ENCODE assay signal across 21 cellular contexts in genomic region chr11:69167916-69168691, GRCh38. TPM values are rescaled to one million over a fixed set of nuclear protein-coding genes. Genes with fewer than 3 reads are reported as not detected.
DNase-seq lines count a peak whose midpoint lies in the region; ATAC-seq and TF ChIP-seq lines count a peak whose summit lies in the region.
"Had no signal": no experiment of that assay in that cellular context is flagged by ENCODE, and none has a peak within 500 bp of the region (broad histone marks: within the 10 kb centered on the region; RNA-seq: fewer than 3 reads in every experiment).

No MANE protein-coding gene starts in this region.

- in situ Hi-C loops in mammary epithelial cell (cut with MboI; ENCODE audit: low sequenced_read_pairs in 2 of 2), result no loop called here

- no peaks in the 10 kb centered on the region for H4K20me1 ChIP-seq in mammary epithelial cell (ENCODE audit: insufficient read depth, low read length)

- intact Hi-C loops in mammary epithelial cell (cut with micrococcal nuclease), result no loop called here

- H3K27me3 ChIP-seq in mammary epithelial cell (ENCODE audit: insufficient read depth, low read length), result no peaks in the 10 kb centered on the region
- H3K27me3 ChIP-seq in lung (ENCODE audit: control insufficient read depth, insufficient read depth), result no peaks in the 10 kb centered on the region
- H3K27me3 ChIP-seq: colonic mucosa, gastrocnemius medialis, suprapubic skin had no signal

- dilution Hi-C loops in mammary epithelial cell (cut with HindIII; ENCODE audit: low sequenced_read_pairs), result no loop called here

- H3K36me3 ChIP-seq in mammary epithelial cell (ENCODE audit: insufficient read depth, low read length) (no peaks in the 10 kb centered on the region), lung (ENCODE audit: control insufficient read depth in 2 of 2, insufficient read depth in 2 of 2, low read length in 2 of 2) (no peaks in the 10 kb centered on the region)
- H3K36me3 ChIP-seq: colonic mucosa, gastrocnemius medialis, suprapubic skin had no signal

- no peak overlapping the region for H2AFZ ChIP-seq in mammary epithelial cell (ENCODE audit: low read depth, low read length)

- H3K9ac ChIP-seq in mammary epithelial cell (ENCODE audit: insufficient read depth, low read length), result no peak overlapping the region
- H3K9ac ChIP-seq: KMS-11 had no signal

- no peak for TF ChIP-seq RAD21 in Ishikawa (IDR thresholded peaks at IDR 0.05; ENCODE audit: low read depth)

- DNase-seq in AG09309 (ENCODE audit: low read depth) (peak; percentile 7), mammary epithelial cell (peak; percentile 70), lung (ENCODE audit: low spot score) (peak; percentile 35), DMS153 treated with DMSO at 0.1 percent for 48 hours (lab: John Stamatoyannopoulos, UW; ENCODE audit: unreplicated experiment) (no peak), nucleus accumbens (lab: John Stamatoyannopoulos, UW) (no peak)
- DNase-seq: ACHN; activated CD4-positive, alpha-beta memory T cell treated with anti-CD3 and anti-CD28 coated beads for 36 hours; activated T-cell treated with anti-CD3 and anti-CD28 coated beads, Interleukin-2, amount 50 U/mL, for 1 hour; CD4-positive, CD25-positive, alpha-beta regulatory T cell; colonic mucosa; DMS153; gastrocnemius medialis; NCI-H2029 treated with DMSO at 0.1 percent for 48 hours; NCI-H510A; SHP77 treated with DMSO at 0.1 percent for 48 hours had no signal

- TF ChIP-seq CTCF in AG09309 (IDR thresholded peaks at IDR 0.05; ENCODE audit: control insufficient read depth, insufficient read depth, low read depth, low read length, missing control alignments) (no peak), mammary epithelial cell (conservative IDR thresholded peaks at IDR 0.05 in 1 of 2, IDR thresholded peaks at IDR 0.05 in 1 of 2; ENCODE audit: extremely low read depth in 1 of 2, insufficient read depth in 1 of 2, low read depth in 1 of 2, low read length in 2 of 2) (no peak), lung (IDR thresholded peaks at IDR 0.05; ENCODE audit: control extremely low read depth, extremely low read depth) (no peak)

- H3K4me3 ChIP-seq in AG09309 (ENCODE audit: control insufficient read depth, low read depth, low read length) (no peak overlapping the region), mammary epithelial cell (replicated peaks in 1 of 3; ENCODE audit: insufficient read depth in 1 of 3, low read depth in 2 of 3, low read length in 3 of 3) (no peak overlapping the region), lung (no peak overlapping the region)
- H3K4me3 ChIP-seq: colonic mucosa, gastrocnemius medialis, suprapubic skin had no signal

- 66% methylated on average over 7 of the region's 9 CpGs for WGBS in mammary epithelial cell (ENCODE audit: low coverage, missing lambda C conversion rate)
- 69 to 79% methylated on average over 9 of the region's 9 CpGs for WGBS in lung, 2 donors

- H3K4me1 ChIP-seq in mammary epithelial cell (ENCODE audit: insufficient read depth, low read length) (peaks cover 32% of the 10 kb centered on the region), lung (ENCODE audit: control insufficient read depth in 2 of 2, insufficient read depth in 2 of 2, low read length in 2 of 2) (peaks cover 0 to 2% of the 10 kb centered on the region in 2 donors)
- H3K4me1 ChIP-seq: colonic mucosa had no signal

- ATAC-seq in lung (ENCODE audit: insufficient read depth, low FRiP score), result no peak
- ATAC-seq in HG03342 (IDR thresholded peaks at IDR 0.05; ENCODE audit: unreplicated experiment), result no peak
- ATAC-seq in GM21447 (IDR thresholded peaks at IDR 0.05; ENCODE audit: unreplicated experiment), result no peak
- ATAC-seq: gastrocnemius medialis had no signal

- no peaks in the 10 kb centered on the region for H3K9me3 ChIP-seq in mammary epithelial cell (replicated peaks; ENCODE audit: insufficient read depth, low read length)
- H3K9me3 ChIP-seq in lung (ENCODE audit: control insufficient read depth in 2 of 2, insufficient read depth in 1 of 2, low read length in 1 of 2), result peaks cover 0 to 5% of the 10 kb centered on the region in 2 donors
- H3K9me3 ChIP-seq: colonic mucosa, gastrocnemius medialis, suprapubic skin had no signal

- no peak overlapping the region for H3K27ac ChIP-seq in mammary epithelial cell (ENCODE audit: insufficient read depth, low read depth, low read length)
- H3K27ac ChIP-seq in lung (ENCODE audit: low read depth in 1 of 2, low read length in 1 of 2), result no peak overlapping the region
- H3K27ac ChIP-seq: colonic mucosa, gastrocnemius medialis, KMS-11, suprapubic skin, VCaP had no signal

- no peak for TF ChIP-seq EP300 in Ishikawa (IDR thresholded peaks at IDR 0.05; ENCODE audit: borderline replicate concordance)

- BruUV-seq in mammary epithelial cell (replicated peaks; lab: Mats Ljungman, UMichigan), result no TSS peak

- CTCF ChIA-PET in mammary epithelial cell (lab: Charles Lee; ENCODE audit: low non-redundant PET), result no interaction called here

- no peak overlapping the region for H3K4me2 ChIP-seq in mammary epithelial cell (ENCODE audit: insufficient read depth, low read depth, low read length)

- H3K79me2 ChIP-seq in mammary epithelial cell (ENCODE audit: insufficient read depth, low read length), result no peaks in the 10 kb centered on the region

TF ChIP-seq in Ishikawa, 13 proteins besides CTCF, POLR2A, EP300 and RAD21:
- TF ChIP-seq TCF12 (IDR thresholded peaks at IDR 0.05; ENCODE audit: low read depth), result no peak
- TF ChIP-seq CEBPB (IDR thresholded peaks at IDR 0.05), result peak; percentile 73
- TF ChIP-seq MAX (IDR thresholded peaks at IDR 0.05), result no peak
- TF ChIP-seq REST (IDR thresholded peaks at IDR 0.05; ENCODE audit: low read depth), result no peak

RNA-seq across cellular contexts. Expression of gene SMIM38, which starts 12.4 kb away (rescaled TPM):
- total RNA-seq in mammary epithelial cell (under 1 TPM in 1 of 2 donors, not detected in 1; 0.50 TPM), lung (1 to 10 TPM in 1 of 2 donors, under 1 TPM in 1; 0.74 to 1.3 TPM)
- polyA plus RNA-seq in mammary epithelial cell (not detected), lung (under 1 TPM; 0.08 to 0.12 TPM)
- polyA minus RNA-seq in mammary epithelial cell, result not detected

Comparison
In these comparisons a context has a peak if more than half of its experiments do, and no peak if none do; other contexts are left out.
1. DNase-seq: peak in AG09309 (single experiment), mammary epithelial cell (single experiment) and lung (single experiment); none in DMS153 treated with DMSO at 0.1 percent for 48 hours (single experiment) and nucleus accumbens (0 of 56).